9 cellular contexts compared by ENCODE assay signal in the genomic region with DNA sequence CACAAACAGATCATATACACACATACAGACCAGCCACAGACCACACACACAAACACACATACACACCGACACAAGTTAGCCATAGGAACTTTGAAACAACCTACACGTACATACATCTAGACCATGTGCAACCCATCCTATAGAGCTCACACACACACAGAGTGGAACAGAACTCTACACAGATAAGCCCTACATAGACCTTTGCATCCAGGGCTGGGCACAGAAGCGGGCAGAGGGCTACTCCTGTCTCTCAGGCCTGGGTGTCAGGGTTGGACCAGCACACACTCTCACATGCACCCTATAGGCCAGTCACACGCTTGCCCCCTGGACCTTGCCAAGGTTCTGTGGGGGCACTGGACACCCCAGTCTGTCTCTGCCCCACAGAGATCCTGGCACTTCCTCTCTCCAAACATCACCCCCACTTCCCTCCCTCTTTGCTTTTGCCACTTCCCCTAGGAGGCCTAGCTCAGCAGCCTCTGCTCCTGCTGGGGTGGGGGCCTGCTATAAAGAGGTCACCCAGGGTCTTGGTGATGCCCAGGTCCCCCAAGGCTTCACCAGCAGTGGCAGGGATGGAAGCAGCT. TPM values are rescaled to one million over a fixed set of nuclear protein-coding genes. Genes with fewer than 3 reads are reported as not detected.
DNase-seq lines count a peak whose midpoint lies in the region; FAIRE-seq and TF ChIP-seq lines count a peak whose summit lies in the region.
"Had no signal": no experiment of that assay in that cellular context is flagged by ENCODE, and none has a peak within 500 bp of the region (broad histone marks: within the 10 kb centered on the region; RNA-seq: fewer than 3 reads in every experiment).

No MANE protein-coding gene starts in this region.

- H3K9me1 ChIP-seq in keratinocyte (ENCODE audit: control insufficient read depth, extremely low read depth, insufficient read depth, low read length): no peaks in the 10 kb centered on the region

- no peak overlapping the region for H3K27ac ChIP-seq in HEK293 (ENCODE audit: extremely low read depth, low read depth, low read length)
- peak overlapping the region; percentile 77 for H3K27ac ChIP-seq in SJSA1
- peak overlapping the region; percentile 81 for H3K27ac ChIP-seq in keratinocyte (ENCODE audit: control insufficient read depth, insufficient read depth, low read length)
- peak overlapping the region; percentile 82 for H3K27ac ChIP-seq in substantia nigra (ENCODE audit: low read depth, low read length, poor library complexity, severe bottlenecking)

- H3K4me3 ChIP-seq in HEK293 (ENCODE audit: low read depth, low read length): no peak overlapping the region
- no peak overlapping the region for H3K4me3 ChIP-seq in SJSA1
- H3K4me3 ChIP-seq in keratinocyte (ENCODE audit: control insufficient read depth in 2 of 3, extremely low read depth in 1 of 3, insufficient read depth in 2 of 3, low read depth in 1 of 3, low read length in 3 of 3): no peak overlapping the region

- POLR2A ChIA-PET in HEK293 (lab: Yijun Ruan, JAX): no interaction called here

- no peaks in the 10 kb centered on the region for H4K20me1 ChIP-seq in keratinocyte (ENCODE audit: control insufficient read depth, extremely low read depth, insufficient read depth, low read length)

- CTCF ChIA-PET in HEK293 (lab: Yijun Ruan, JAX): no interaction called here

- peak overlapping the region; percentile 46 for H3K4me2 ChIP-seq in keratinocyte (ENCODE audit: control insufficient read depth, extremely low read depth, insufficient read depth, low read depth, low read length)

- H3K4me1 ChIP-seq in HEK293 (ENCODE audit: control insufficient read depth, insufficient read depth, low read length): peaks cover 16% of the 10 kb centered on the region
- H3K4me1 ChIP-seq in SJSA1 (replicated peaks): peaks cover 86% of the 10 kb centered on the region
- H3K4me1 ChIP-seq in keratinocyte (ENCODE audit: control insufficient read depth, extremely low read depth, insufficient read depth, low read length): peaks cover 70% of the 10 kb centered on the region

- H3K9me3 Mint-ChIP-seq in T-helper 2 cell treated with Interferon-gamma antibody and Interleukin-4, amounts not matched to agents 5 μg/mL and 100 μg/mL, for 36 hours: no peaks in the 10 kb centered on the region
- H3K9me3 Mint-ChIP-seq in type B pancreatic cell: no peaks in the 10 kb centered on the region
- H3K9me3 Mint-ChIP-seq: activated naive CD4-positive, alpha-beta T cell treated with anti-CD3 and anti-CD28 coated beads, Interleukin-2, amount 50 U/mL, for 72 hours had no signal

- dilution Hi-C loops in keratinocyte (cut with MboI; ENCODE audit: extremely low pct_ligation_motif_present, low sequenced_read_pairs): no loop called here

- no peak for DNase-seq in SJSA1 (ENCODE audit: low read depth in 1 of 2, low spot score in 2 of 2)
- DNase-seq in keratinocyte (ENCODE audit: low read depth, low spot score): no peak
- peak in 24 of 49 donors; percentile 2 to 59 (median 32) for DNase-seq in substantia nigra (lab: John Stamatoyannopoulos, UW)
- no peak for DNase-seq in T-helper 2 cell treated with Interferon-gamma antibody and Interleukin-4, amounts not matched to agents 5 μg/mL and 100 μg/mL, for 36 hours (ENCODE audit: low spot score)
- no peak for DNase-seq in HCEC 1CT
- no peak for DNase-seq in type B pancreatic cell (ENCODE audit: extremely low spot score, unreplicated experiment)
- DNase-seq: SHP77 had no signal

- H3K9me3 ChIP-seq in HEK293 (ENCODE audit: control insufficient read depth, insufficient read depth, low read depth, low read length) (no peaks in the 10 kb centered on the region), SJSA1 (replicated peaks) (no peaks in the 10 kb centered on the region), keratinocyte (ENCODE audit: control insufficient read depth, low read depth, low read length) (no peaks in the 10 kb centered on the region)

- H3K27ac Mint-ChIP-seq in T-helper 2 cell treated with Interferon-gamma antibody and Interleukin-4, amounts not matched to agents 5 μg/mL and 100 μg/mL, for 36 hours: no peak overlapping the region
- H3K27ac Mint-ChIP-seq in type B pancreatic cell: no peak overlapping the region
- H3K27ac Mint-ChIP-seq: activated naive CD4-positive, alpha-beta T cell treated with anti-CD3 and anti-CD28 coated beads, Interleukin-2, amount 50 U/mL, for 72 hours had no signal

- H3K79me2 ChIP-seq in keratinocyte (ENCODE audit: control insufficient read depth, insufficient read depth, low read length): no peaks in the 10 kb centered on the region

- peaks cover 25% of the 10 kb centered on the region for H3K4me1 Mint-ChIP-seq in T-helper 2 cell treated with Interferon-gamma antibody and Interleukin-4, amounts not matched to agents 5 μg/mL and 100 μg/mL, for 36 hours (ENCODE audit: low read depth)
- peaks cover 26% of the 10 kb centered on the region for H3K4me1 Mint-ChIP-seq in type B pancreatic cell (ENCODE audit: unreplicated experiment)

- H3K36me3 Mint-ChIP-seq in T-helper 2 cell treated with Interferon-gamma antibody and Interleukin-4, amounts not matched to agents 5 μg/mL and 100 μg/mL, for 36 hours (ENCODE audit: low read depth): no peaks in the 10 kb centered on the region
- no peaks in the 10 kb centered on the region for H3K36me3 Mint-ChIP-seq in type B pancreatic cell

- no peak for FAIRE-seq in keratinocyte (lab: Jason Lieb, UNC)

- H2AFZ ChIP-seq in keratinocyte (ENCODE audit: control insufficient read depth, low read length): peak overlapping the region; percentile 11

- no peak for TF ChIP-seq CTCF in HEK293 (tag by site-specific recombination; IDR thresholded peaks at IDR 0.05)
- TF ChIP-seq CTCF in keratinocyte (optimal IDR thresholded peaks at IDR 0.05 in 1 of 3, IDR thresholded peaks at IDR 0.05 in 1 of 3, conservative IDR thresholded peaks at IDR 0.05 in 1 of 3; ENCODE audit: extremely low read depth in 1 of 3, insufficient read depth in 2 of 3, low read length in 3 of 3): no peak
- no peak for TF ChIP-seq CTCF in type B pancreatic cell (conservative IDR thresholded peaks at IDR 0.05)

- H3K4me3 Mint-ChIP-seq in T-helper 2 cell treated with Interferon-gamma antibody and Interleukin-4, amounts not matched to agents 5 μg/mL and 100 μg/mL, for 36 hours: no peak overlapping the region
- no peak overlapping the region for H3K4me3 Mint-ChIP-seq in type B pancreatic cell

- no peaks in the 10 kb centered on the region for H3K27me3 Mint-ChIP-seq in T-helper 2 cell treated with Interferon-gamma antibody and Interleukin-4, amounts not matched to agents 5 μg/mL and 100 μg/mL, for 36 hours (ENCODE audit: low read depth)
- H3K27me3 Mint-ChIP-seq in type B pancreatic cell: no peaks in the 10 kb centered on the region

- H3K36me3 ChIP-seq in HEK293 (ENCODE audit: control insufficient read depth in 2 of 2, insufficient read depth in 1 of 2, low read length in 2 of 2): no peaks in the 10 kb centered on the region
- H3K36me3 ChIP-seq in SJSA1: no peaks in the 10 kb centered on the region
- H3K36me3 ChIP-seq in keratinocyte (ENCODE audit: control insufficient read depth in 2 of 2, extremely low read depth in 1 of 2, insufficient read depth in 2 of 2, low read length in 2 of 2): no peaks in the 10 kb centered on the region

- no peaks in the 10 kb centered on the region for H3K27me3 ChIP-seq in SJSA1 (replicated peaks)
- no peaks in the 10 kb centered on the region for H3K27me3 ChIP-seq in keratinocyte (ENCODE audit: control insufficient read depth, extremely low read depth, insufficient read depth, low read length)

- H3K9ac ChIP-seq in keratinocyte (ENCODE audit: control insufficient read depth, extremely low read depth, insufficient read depth, low read length): peak overlapping the region; percentile 63

RNA-seq across cellular contexts. Expression of a gene that starts 5.8 kb away (rescaled TPM):
- total RNA-seq in SJSA1 (2014; rRNA removed; shearing (Covaris generic)): 112 and 115 TPM in 2 replicates
- polyA plus RNA-seq in keratinocyte: 34.9 to 85.1 TPM (median 40.8 TPM) in 3 replicates
- 87.3 TPM for polyA plus RNA-seq in keratinocyte (2011; ENCODE audit: low read depth)
- polyA plus RNA-seq in keratinocyte (2011; cell fraction: cytosol; rRNA removed): 13.1 and 47.4 TPM in 2 replicates
- polyA plus RNA-seq in keratinocyte (2011; cell fraction: nucleus; rRNA removed): 62.8 and 88.1 TPM in 2 replicates
- 52.4 and 163 TPM in 2 replicates for polyA plus RNA-seq in keratinocyte (2012; ENCODE audit: low replicate concordance)
- 11.0 to 22.5 TPM (median 12.4 TPM) in 3 replicates for polyA minus RNA-seq in keratinocyte
- 133 TPM for polyA minus RNA-seq in keratinocyte (2011; cell fraction: cytosol; rRNA and poly(A)+ RNA removed)
- 57.9 and 81.1 TPM in 2 replicates for polyA minus RNA-seq in keratinocyte (2011; cell fraction: nucleus; rRNA and poly(A)+ RNA removed)
- total RNA-seq in type B pancreatic cell (ENCODE audit: low replicate concordance): 31.3 and 116 TPM in 2 replicates

RNA-seq across cellular contexts. Expression of a gene that starts 10.2 kb away (rescaled TPM):
- total RNA-seq in SJSA1 (2014; rRNA removed; shearing (Covaris generic)): 12.4 and 27.5 TPM in 2 replicates
- polyA plus RNA-seq in keratinocyte: 19.0 to 27.4 TPM (median 21.9 TPM) in 3 replicates
- 61.4 TPM for polyA plus RNA-seq in keratinocyte (2011; ENCODE audit: low read depth)
- polyA plus RNA-seq in keratinocyte (2011; cell fraction: cytosol; rRNA removed): 8.9 and 15.2 TPM in 2 replicates
- polyA plus RNA-seq in keratinocyte (2011; cell fraction: nucleus; rRNA removed): 98.6 and 127 TPM in 2 replicates
- polyA plus RNA-seq in keratinocyte (2012; ENCODE audit: low replicate concordance): 31.3 and 34.6 TPM in 2 replicates
- polyA minus RNA-seq in keratinocyte: 13.1 to 23.2 TPM (median 16.5 TPM) in 3 replicates
- polyA minus RNA-seq in keratinocyte (2011; cell fraction: cytosol; rRNA and poly(A)+ RNA removed): 9.2 TPM
- polyA minus RNA-seq in keratinocyte (2011; cell fraction: nucleus; rRNA and poly(A)+ RNA removed): 14.9 and 26.8 TPM in 2 replicates
- total RNA-seq in type B pancreatic cell (ENCODE audit: low replicate concordance): 50.1 and 55.0 TPM in 2 replicates

RNA-seq across cellular contexts. Expression of a gene that starts 16.1 kb away (rescaled TPM):
- 4.6 and 8.7 TPM in 2 replicates for total RNA-seq in SJSA1 (2014; rRNA removed; shearing (Covaris generic))
- 119 to 301 TPM (median 154 TPM) in 3 replicates for polyA plus RNA-seq in keratinocyte
- 34.9 TPM for polyA plus RNA-seq in keratinocyte (2011; ENCODE audit: low read depth)
- polyA plus RNA-seq in keratinocyte (2011; cell fraction: cytosol; rRNA removed): 183 and 286 TPM in 2 replicates
- 144 and 162 TPM in 2 replicates for polyA plus RNA-seq in keratinocyte (2011; cell fraction: nucleus; rRNA removed)
- polyA plus RNA-seq in keratinocyte (2012; ENCODE audit: low replicate concordance): 185 and 240 TPM in 2 replicates
- polyA minus RNA-seq in keratinocyte: 153 to 398 TPM (median 161 TPM) in 3 replicates
- 196 TPM for polyA minus RNA-seq in keratinocyte (2011; cell fraction: cytosol; rRNA and poly(A)+ RNA removed)
- 47.3 and 53.6 TPM in 2 replicates for polyA minus RNA-seq in keratinocyte (2011; cell fraction: nucleus; rRNA and poly(A)+ RNA removed)
- 416 and 497 TPM in 2 replicates for total RNA-seq in type B pancreatic cell (ENCODE audit: low replicate concordance)

RNA-seq across cellular contexts. Expression of a gene that starts 16.3 kb away (rescaled TPM):
- total RNA-seq in SJSA1 (2014; rRNA removed; shearing (Covaris generic)): not detected in 2 replicates
- 0.41 to 6.6 TPM (median 2.9 TPM) in 3 replicates for polyA plus RNA-seq in keratinocyte
- not detected for polyA plus RNA-seq in keratinocyte (2011; ENCODE audit: low read depth)
- 2.9 and 4.9 TPM in 2 replicates for polyA plus RNA-seq in keratinocyte (2011; cell fraction: cytosol; rRNA removed)
- 1.3 and 2.0 TPM in 2 replicates for polyA plus RNA-seq in keratinocyte (2011; cell fraction: nucleus; rRNA removed)
- 2.6 and 8.7 TPM in 2 replicates for polyA plus RNA-seq in keratinocyte (2012; ENCODE audit: low replicate concordance)
- polyA minus RNA-seq in keratinocyte: 2.4 to 10.5 TPM (median 4.4 TPM) in 3 replicates
- not detected for polyA minus RNA-seq in keratinocyte (2011; cell fraction: cytosol; rRNA and poly(A)+ RNA removed)
- polyA minus RNA-seq in keratinocyte (2011; cell fraction: nucleus; rRNA and poly(A)+ RNA removed): not detected in 2 replicates
- total RNA-seq in type B pancreatic cell (ENCODE audit: low replicate concordance): 10.1 and 19.4 TPM in 2 replicates

RNA-seq across cellular contexts. Expression of a gene that starts 20.9 kb away (rescaled TPM):
- 68.8 and 78.9 TPM in 2 replicates for total RNA-seq in SJSA1 (2014; rRNA removed; shearing (Covaris generic))
- 12.7 to 32.5 TPM (median 19.7 TPM) in 3 replicates for polyA plus RNA-seq in keratinocyte
- polyA plus RNA-seq in keratinocyte (2011; ENCODE audit: low read depth): 7.9 TPM
- 6.9 and 11.9 TPM in 2 replicates for polyA plus RNA-seq in keratinocyte (2011; cell fraction: cytosol; rRNA removed)
- 9.2 and 9.7 TPM in 2 replicates for polyA plus RNA-seq in keratinocyte (2011; cell fraction: nucleus; rRNA removed)
- polyA plus RNA-seq in keratinocyte (2012; ENCODE audit: low replicate concordance): 5.0 and 21.3 TPM in 2 replicates
- 12.2 to 23.4 TPM (median 19.4 TPM) in 3 replicates for polyA minus RNA-seq in keratinocyte
- 43.7 TPM for polyA minus RNA-seq in keratinocyte (2011; cell fraction: cytosol; rRNA and poly(A)+ RNA removed)
- polyA minus RNA-seq in keratinocyte (2011; cell fraction: nucleus; rRNA and poly(A)+ RNA removed): 3.6 and 5.5 TPM in 2 replicates
- total RNA-seq in type B pancreatic cell (ENCODE audit: low replicate concordance): 13.7 and 37.2 TPM in 2 replicates

Comparison
In these comparisons a context has a peak if more than half of its experiments do, and no peak if none do; other contexts are left out.
1. RNA of a gene that starts 16.1 kb away (total RNA-seq): 416 to 497 TPM in type B pancreatic cell; 4.6 to 8.7 TPM in SJSA1; every median in the first group is over 10 times any median in the second.